17 cellular contexts compared by ENCODE assay signal in the genomic region with DNA sequence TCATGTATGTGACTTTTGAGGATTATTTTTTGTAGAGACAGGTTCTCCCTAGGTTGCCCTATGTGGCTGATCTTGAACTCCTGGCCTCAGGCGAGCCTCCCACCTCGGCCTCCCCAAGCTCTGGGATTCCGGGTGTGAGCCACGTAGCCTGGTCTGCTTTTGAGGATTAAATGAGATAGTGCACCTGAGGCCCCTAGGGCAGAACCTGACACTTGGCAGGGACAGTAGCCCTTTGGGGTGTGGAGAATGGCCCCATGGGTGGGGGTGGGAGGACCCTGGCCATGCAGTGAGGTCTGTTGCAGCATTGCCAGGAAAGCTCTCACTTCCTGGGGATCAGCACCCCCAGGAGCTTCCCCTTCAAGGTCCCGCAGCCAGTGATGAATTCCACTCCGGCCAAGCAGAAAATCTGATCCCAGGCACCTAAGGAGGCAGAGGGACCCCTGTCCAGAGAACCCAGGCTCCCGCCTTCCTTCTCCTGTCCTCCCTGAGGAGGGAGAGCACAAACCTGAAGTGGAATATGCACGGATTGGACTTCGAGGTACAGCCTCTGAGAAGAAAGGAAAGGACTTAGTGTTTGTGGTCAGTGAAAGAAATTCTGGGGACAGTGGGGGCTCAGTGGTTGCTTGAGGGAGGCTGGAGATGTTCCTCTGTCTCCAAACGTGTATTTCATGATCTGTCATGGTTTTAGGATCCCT.
DNase-seq lines count a peak whose midpoint lies in the region; ATAC-seq and TF ChIP-seq lines count a peak whose summit lies in the region.
"Had no signal": no experiment of that assay in that cellular context is flagged by ENCODE, and none has a peak within 500 bp of the region (broad histone marks: within the 10 kb centered on the region; RNA-seq: fewer than 3 reads in every experiment).

No MANE protein-coding gene starts in this region.

- H3K27me3 Mint-ChIP-seq in activated CD8-positive, alpha-beta memory T cell treated with anti-CD3 and anti-CD28 coated beads, Interleukin-2, amount 10 ng/mL, durations not matched to agents 7 days and 5 days = peaks cover 51% of the 10 kb centered on the region

- TF ChIP-seq POLR2A in spleen (IDR thresholded peaks at IDR 0.05) = no peak

- H3K9me3 Mint-ChIP-seq in activated CD8-positive, alpha-beta memory T cell treated with anti-CD3 and anti-CD28 coated beads, Interleukin-2, amount 10 ng/mL, durations not matched to agents 7 days and 5 days (ENCODE audit: low read depth) = no peaks in the 10 kb centered on the region
- H3K9me3 Mint-ChIP-seq: GM23338 had no signal

- no peak overlapping the region for H3K4me3 Mint-ChIP-seq in activated CD8-positive, alpha-beta memory T cell treated with anti-CD3 and anti-CD28 coated beads, Interleukin-2, amount 10 ng/mL, durations not matched to agents 7 days and 5 days
- H3K4me3 Mint-ChIP-seq: GM23338 had no signal

- peaks cover 0 to 99% (median 36%) of the 10 kb centered on the region in 7 donors for H3K27me3 ChIP-seq in spleen (replicated peaks in 1 of 7)

- H3K36me3 ChIP-seq in HEK293 (ENCODE audit: control insufficient read depth in 2 of 2, insufficient read depth in 1 of 2, low read length in 2 of 2) = no peaks in the 10 kb centered on the region
- H3K36me3 ChIP-seq in spleen = no peaks in the 10 kb centered on the region

- POLR2A ChIA-PET in HEK293 (lab: Yijun Ruan, JAX) = no interaction called here

- CTCF ChIA-PET in HEK293 (lab: Yijun Ruan, JAX) = interaction anchor here (0.9 to 2.9 kb wide), 5 partner anchors 11 to 79 kb away, joined by 3 to 13 read pairs (median 3); no protein-coding TSS in a partner anchor
- CTCF ChIA-PET in activated CD8-positive, alpha-beta memory T cell treated with anti-CD3 and anti-CD28 coated beads, Interleukin-2, amount 10 ng/mL, durations not matched to agents 7 days and 5 days (lab: Charles Lee) = no interaction called here

- WGBS in spleen, 5 donors = 52 to 61% (median 55%) methylated on average over 6 to 10 of the region's 10 CpGs

- H3K4me3 ChIP-seq in HEK293 (ENCODE audit: low read depth, low read length) (no peak overlapping the region), spleen (no peak overlapping the region)
- H3K4me3 ChIP-seq: GM12878, GM23338, SK-N-MC had no signal

- no peaks in the 10 kb centered on the region for H3K4me1 Mint-ChIP-seq in activated CD8-positive, alpha-beta memory T cell treated with anti-CD3 and anti-CD28 coated beads, Interleukin-2, amount 10 ng/mL, durations not matched to agents 7 days and 5 days

- H3K27ac ChIP-seq in HEK293 (ENCODE audit: extremely low read depth, low read depth, low read length) (no peak overlapping the region), spleen (no peak overlapping the region)
- H3K27ac ChIP-seq: SK-N-MC had no signal

- peak; percentile 33 for DNase-seq in activated CD8-positive, alpha-beta memory T cell treated with anti-CD3 and anti-CD28 coated beads, Interleukin-2, amount 10 ng/mL, durations not matched to agents 7 days and 5 days
- DNase-seq in islet precursor cell (peak; percentile 41), spleen (peak; percentile 27), T1000 (lab: John Stamatoyannopoulos, UW) (no peak), NCI-H82 (lab: John Stamatoyannopoulos, UW) (no peak)
- no peak for DNase-seq in stimulated activated CD4-positive, alpha-beta T cell treated with anti-CD3 and anti-CD28 coated beads, Interleukin-2, amount 100 ng/mL, for 48 hours
- DNase-seq: central memory CD4-positive, alpha-beta T cell; GDM1; left colon; NCI-H1048; NCI-H748 treated with DMSO at 0.1 percent for 48 hours; stimulated activated CD4-positive, alpha-beta T cell treated with anti-CD3 and anti-CD28 coated beads, Interleukin-4, amount 100 ng/mL, for 24 hours had no signal

- no peak for ATAC-seq in activated CD8-positive, alpha-beta memory T cell treated with anti-CD3 and anti-CD28 coated beads, Interleukin-2, amount 10 ng/mL, durations not matched to agents 7 days and 5 days
- no peak for ATAC-seq in GM21390 (IDR thresholded peaks at IDR 0.05; ENCODE audit: unreplicated experiment)
- ATAC-seq: GM12878, GM23338, left colon had no signal

- H3K36me3 Mint-ChIP-seq in activated CD8-positive, alpha-beta memory T cell treated with anti-CD3 and anti-CD28 coated beads, Interleukin-2, amount 10 ng/mL, durations not matched to agents 7 days and 5 days = no peaks in the 10 kb centered on the region

- H3K9me3 ChIP-seq in HEK293 (ENCODE audit: control insufficient read depth, insufficient read depth, low read depth, low read length) (no peaks in the 10 kb centered on the region), spleen (peaks cover 0 to under 1% (median 0%) of the 10 kb centered on the region in 8 donors)

- intact Hi-C loops in spleen (cut with DNase I; ENCODE audit: low total_unique reads) = no loop called here

- H3K4me1 ChIP-seq in HEK293 (ENCODE audit: control insufficient read depth, insufficient read depth, low read length) = no peaks in the 10 kb centered on the region
- no peaks in the 10 kb centered on the region for H3K4me1 ChIP-seq in spleen

- TF ChIP-seq CTCF in HEK293 (tag by site-specific recombination; IDR thresholded peaks at IDR 0.05) (no peak), spleen (IDR thresholded peaks at IDR 0.05 in 8 of 11, conservative IDR thresholded peaks at IDR 0.05 in 3 of 11) (no peak)

- H3K27ac Mint-ChIP-seq in activated CD8-positive, alpha-beta memory T cell treated with anti-CD3 and anti-CD28 coated beads, Interleukin-2, amount 10 ng/mL, durations not matched to agents 7 days and 5 days = no peak overlapping the region
- H3K27ac Mint-ChIP-seq: GM23338 had no signal

TF ChIP-seq in HEK293, 187 proteins besides CTCF, POLR2A, EP300 and RAD21:
- no peak for TF ChIP-seq ZBTB21 (tag by site-specific recombination; IDR thresholded peaks at IDR 0.05)
- TF ChIP-seq ZNF664 (tag by site-specific recombination; IDR thresholded peaks at IDR 0.05) = peak; percentile 43; the same call in 1 of the 2 replicates

Comparison
In these comparisons a context has a peak if more than half of its experiments do, and no peak if none do; other contexts are left out.
1. DNase-seq: peak in activated CD8-positive, alpha-beta memory T cell treated with anti-CD3 and anti-CD28 coated beads, Interleukin-2, amount 10 ng/mL, durations not matched to agents 7 days and 5 days (single experiment), islet precursor cell (single experiment) and spleen (single experiment); none in T1000 (single experiment), NCI-H82 (single experiment) and stimulated activated CD4-positive, alpha-beta T cell treated with anti-CD3 and anti-CD28 coated beads, Interleukin-2, amount 100 ng/mL, for 48 hours (0 of 2).